15 cellular contexts compared by ENCODE assay signal in the genomic region with DNA sequence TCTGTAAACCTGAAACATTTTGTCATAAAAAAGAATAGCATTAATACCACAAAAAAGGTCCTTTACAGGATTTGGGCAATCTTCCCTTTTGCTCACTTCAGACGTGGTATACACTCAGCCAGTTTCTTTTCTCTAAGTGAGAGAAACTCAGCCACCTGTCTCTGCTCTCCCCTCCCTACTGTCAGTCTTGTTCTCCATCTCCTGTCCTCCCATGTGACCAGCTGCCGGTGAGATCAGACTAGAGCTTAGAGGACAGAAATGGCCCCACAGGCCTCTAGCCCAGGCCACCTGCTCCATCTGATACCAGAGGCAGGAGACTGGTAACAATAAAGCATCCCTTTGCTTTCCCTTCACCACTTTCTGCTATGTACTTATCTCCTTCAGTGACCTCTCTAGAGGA. TPM values are rescaled to one million over a fixed set of nuclear protein-coding genes. Genes with fewer than 3 reads are reported as not detected.
DNase-seq lines count a peak whose midpoint lies in the region; ATAC-seq and TF ChIP-seq lines count a peak whose summit lies in the region.
"Had no signal": no experiment of that assay in that cellular context is flagged by ENCODE, and none has a peak within 500 bp of the region (broad histone marks: within the 10 kb centered on the region; RNA-seq: fewer than 3 reads in every experiment).

No MANE protein-coding gene starts in this region.

- H3K4me1 Mint-ChIP-seq in type B pancreatic cell (ENCODE audit: unreplicated experiment): no peaks in the 10 kb centered on the region
- H3K4me1 Mint-ChIP-seq: stimulated activated memory B cell treated with anti-CD40 and anti-IgM and Interleukin-4, amounts not matched to agents 10 μg/mL and 1 μg/mL and 100 μg/mL, for 72 hours had no signal

- no peaks in the 10 kb centered on the region for H3K27me3 ChIP-seq in SJCRH30

- ATAC-seq in GM19351 (IDR thresholded peaks at IDR 0.05; ENCODE audit: unreplicated experiment): peak; percentile 81
- ATAC-seq in HG03039 (IDR thresholded peaks at IDR 0.05; ENCODE audit: unreplicated experiment): peak; percentile 65
- ATAC-seq in GM19035 (IDR thresholded peaks at IDR 0.05; ENCODE audit: unreplicated experiment): no peak
- ATAC-seq: stimulated activated memory B cell treated with anti-CD40 and anti-IgM and Interleukin-4, amounts not matched to agents 10 μg/mL and 1 μg/mL and 100 μg/mL, for 72 hours had no signal

- H3K27me3 Mint-ChIP-seq in type B pancreatic cell: no peaks in the 10 kb centered on the region
- H3K27me3 Mint-ChIP-seq: naive B cell; stimulated activated memory B cell treated with anti-CD40 and anti-IgM and Interleukin-4, amounts not matched to agents 10 μg/mL and 1 μg/mL and 100 μg/mL, for 72 hours had no signal

- H3K9me3 ChIP-seq in SJCRH30 (replicated peaks): no peaks in the 10 kb centered on the region

- no peak overlapping the region for H3K4me3 Mint-ChIP-seq in type B pancreatic cell
- H3K4me3 Mint-ChIP-seq: naive B cell; stimulated activated memory B cell treated with anti-CD40 and anti-IgM and Interleukin-4, amounts not matched to agents 10 μg/mL and 1 μg/mL and 100 μg/mL, for 72 hours had no signal

- H3K27ac ChIP-seq in SJCRH30: no peak overlapping the region
- H3K27ac ChIP-seq: RWPE1 had no signal

- DNase-seq in GM10248 (ENCODE audit: extremely low spot score) (peak; percentile 28), SJCRH30 (peak; percentile 34 to 56), type B pancreatic cell (ENCODE audit: extremely low spot score, unreplicated experiment) (no peak), epidermal melanocyte (ENCODE audit: insufficient read length, low spot score) (no peak)
- no peak for DNase-seq in activated CD8-positive, alpha-beta memory T cell treated with anti-CD3 and anti-CD28 coated beads, Interleukin-2, amount 50 U/mL, for 4 hours
- DNase-seq: activated CD4-positive, CD25-positive, alpha-beta regulatory T cell; COR-L47; effector CD8-positive, alpha-beta T cell; naive B cell; NCI-H1048 had no signal

- H3K36me3 ChIP-seq in SJCRH30: no peaks in the 10 kb centered on the region; the same call in 1 of the 2 replicates

- TF ChIP-seq CTCF in GM10248 (IDR thresholded peaks at IDR 0.05; ENCODE audit: control extremely low read depth, extremely low read depth, low read depth, missing control alignments) (no peak), type B pancreatic cell (conservative IDR thresholded peaks at IDR 0.05) (no peak)

- H3K4me1 ChIP-seq in SJCRH30: no peaks in the 10 kb centered on the region; the same call in 1 of the 2 replicates

- no peaks in the 10 kb centered on the region for H3K9me3 Mint-ChIP-seq in type B pancreatic cell
- H3K9me3 Mint-ChIP-seq: naive B cell; stimulated activated memory B cell treated with anti-CD40 and anti-IgM and Interleukin-4, amounts not matched to agents 10 μg/mL and 1 μg/mL and 100 μg/mL, for 72 hours had no signal

- POLR2A ChIA-PET in GM10248 (lab: Yijun Ruan, JAX): no interaction called here

- CTCF ChIA-PET in GM10248 (lab: Yijun Ruan, JAX): interaction anchor here (1.2 to 2.5 kb wide), 2 partner anchors 18 to 23 kb away, joined by 4 to 9 read pairs; no protein-coding TSS in a partner anchor

- H3K4me3 ChIP-seq in SJCRH30: no peak overlapping the region

- H3K36me3 Mint-ChIP-seq in type B pancreatic cell: peaks cover 8% of the 10 kb centered on the region

- H3K27ac Mint-ChIP-seq in type B pancreatic cell: no peak overlapping the region
- H3K27ac Mint-ChIP-seq: stimulated activated memory B cell treated with anti-CD40 and anti-IgM and Interleukin-4, amounts not matched to agents 10 μg/mL and 1 μg/mL and 100 μg/mL, for 72 hours had no signal

RNA-seq across cellular contexts. Expression of gene CMC2, which starts 34.9 kb away (rescaled TPM):
- 79.0 and 85.1 TPM in 2 replicates for total RNA-seq in SJCRH30 (2014; rRNA removed; shearing (Covaris generic))
- total RNA-seq in type B pancreatic cell (ENCODE audit: low replicate concordance): 53.2 and 59.8 TPM in 2 replicates

RNA-seq across cellular contexts. Expression of gene CENPN, which starts 35.2 kb away (rescaled TPM):
- total RNA-seq in SJCRH30 (2014; rRNA removed; shearing (Covaris generic)): 77.4 and 88.0 TPM in 2 replicates
- total RNA-seq in type B pancreatic cell (ENCODE audit: low replicate concordance): 19.4 and 31.0 TPM in 2 replicates

Comparison
In these comparisons a context has a peak if more than half of its experiments do, and no peak if none do; other contexts are left out.
1. DNase-seq: peak in GM10248 (single experiment) and SJCRH30 (2 of 2); none in type B pancreatic cell (single experiment), epidermal melanocyte (single experiment) and activated CD8-positive, alpha-beta memory T cell treated with anti-CD3 and anti-CD28 coated beads, Interleukin-2, amount 50 U/mL, for 4 hours (single experiment).